ENCODE assay signal across 19 cellular contexts in the genomic region with DNA sequence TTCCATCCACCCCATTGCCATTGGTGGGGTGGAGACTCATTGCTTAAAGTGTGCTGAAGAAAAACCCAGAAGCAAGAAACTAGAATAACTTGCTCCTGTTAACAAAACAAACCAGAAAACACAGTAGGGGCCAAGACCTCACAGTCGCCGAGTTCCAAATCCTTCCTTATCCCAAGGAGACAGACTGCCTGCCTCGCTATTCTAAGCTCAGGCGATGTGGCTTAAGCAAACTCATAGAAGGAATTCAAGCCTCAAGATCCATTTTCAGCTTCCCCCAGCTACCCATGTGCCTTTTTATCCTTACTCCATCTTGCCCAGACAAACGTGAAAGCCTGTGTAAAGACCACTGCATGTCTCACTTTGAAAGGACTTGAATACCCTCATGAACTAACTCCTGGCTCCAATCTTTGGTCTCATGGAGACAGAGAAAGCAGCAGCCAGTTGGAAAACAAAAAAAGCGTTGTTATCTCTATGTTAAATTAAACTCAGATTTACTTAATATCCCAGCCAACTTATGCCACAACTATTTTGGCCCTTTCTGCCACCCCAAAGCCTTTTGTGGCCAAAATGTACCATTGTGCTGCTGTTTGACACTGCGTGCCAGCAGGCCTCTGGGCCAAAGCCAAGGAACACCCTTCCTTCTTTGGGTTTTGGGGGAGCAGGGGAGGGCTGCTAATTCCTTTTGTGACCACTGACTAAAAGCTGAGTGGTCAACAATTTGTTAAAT.
A peak's percentile ranks its signal among the peaks of the same experiment; 100 is the strongest.
DNase-seq lines count a peak whose midpoint lies in the region; ATAC-seq, FAIRE-seq and TF ChIP-seq lines count a peak whose summit lies in the region.
"Had no signal": no experiment of that assay in that cellular context is flagged by ENCODE, and none has a peak within 500 bp of the region (broad histone marks: within the 10 kb centered on the region; RNA-seq: fewer than 3 reads in every experiment).

No MANE protein-coding gene starts in this region.

- no peaks in the 10 kb centered on the region for H4K20me1 ChIP-seq in H1 (replicated peaks in 1 of 2; ENCODE audit: control insufficient read depth in 1 of 2, insufficient read depth in 2 of 2, low read length in 2 of 2)

- no peaks in the 10 kb centered on the region for H3K4me1 Mint-ChIP-seq in stimulated activated naive CD8-positive, alpha-beta T cell treated with anti-CD3 and anti-CD28 coated beads, Interleukin-15, amount 100 ng/mL, for 72 hours
- H3K4me1 Mint-ChIP-seq: CD8-positive, alpha-beta memory T cell; naive thymus-derived CD4-positive, alpha-beta T cell; stimulated activated effector memory CD8-positive, alpha-beta T cell treated with anti-CD3 and anti-CD28 coated beads, Interleukin-12 subunit alpha, Interleukin-12 subunit beta, amount 100 ng/mL, for 72 hours had no signal

- H2BK5ac ChIP-seq in H1 (ENCODE audit: low read depth, low read length) = no peak overlapping the region; the same call in 1 of the 2 replicates

- H3K23me2 ChIP-seq in H1 (ENCODE audit: low read depth, low read length) = no peaks in the 10 kb centered on the region

- no peak overlapping the region for H3K27ac Mint-ChIP-seq in stimulated activated naive CD8-positive, alpha-beta T cell treated with anti-CD3 and anti-CD28 coated beads, Interleukin-15, amount 100 ng/mL, for 72 hours
- H3K27ac Mint-ChIP-seq: activated T-helper 1 cell treated with anti-CD3 and anti-CD28 coated beads, Interleukin-12 subunit alpha, Interleukin-12 subunit beta, Interleukin-2, Interleukin-4 antibody, amounts not matched to agents 30 ng/mL and 10 ng/mL and 1 ng/mL, durations not matched to agents 14 hours and 24 hours and 36 hours; HFFc6; naive thymus-derived CD4-positive, alpha-beta T cell; stimulated activated effector memory CD8-positive, alpha-beta T cell treated with anti-CD3 and anti-CD28 coated beads, Interleukin-12 subunit alpha, Interleukin-12 subunit beta, amount 100 ng/mL, for 72 hours had no signal

- H4K91ac ChIP-seq in H1 (replicated peaks; ENCODE audit: insufficient read length, low read length) = no peak overlapping the region

- DNase-seq in ELF-1 (ENCODE audit: low read depth, low spot score) (peak; percentile 42), NCI-H82 treated with DMSO at 0.1 percent for 48 hours (lab: John Stamatoyannopoulos, UW; ENCODE audit: unreplicated experiment) (peak; percentile 32), H1 (ENCODE audit: low read depth in 1 of 2, low spot score in 2 of 2) (no peak), prostate gland (ENCODE audit: low spot score) (peak; percentile 10), GM12891 (ENCODE audit: insufficient read length, low spot score) (no peak), NOMO-1 (lab: John Stamatoyannopoulos, UW; ENCODE audit: unreplicated experiment in 2 of 2) (no peak), NCI-H748 (lab: John Stamatoyannopoulos, UW; ENCODE audit: unreplicated experiment) (no peak)
- DNase-seq in stimulated activated naive CD8-positive, alpha-beta T cell treated with anti-CD3 and anti-CD28 coated beads, Interleukin-15, amount 100 ng/mL, for 72 hours = no peak
- DNase-seq: CD8-positive, alpha-beta memory T cell; cortex of kidney; DND-41; HFFc6; lower lobe of right lung; naive thymus-derived CD4-positive, alpha-beta T cell; NCI-H146; NCI-H226 had no signal

- no peak overlapping the region for H3K9ac ChIP-seq in H1 (replicated peaks in 1 of 4; ENCODE audit: extremely low read depth in 1 of 4, low read depth in 3 of 4, low read length in 3 of 4)

- no peak for ATAC-seq in stimulated activated naive CD8-positive, alpha-beta T cell treated with anti-CD3 and anti-CD28 coated beads, Interleukin-15, amount 100 ng/mL, for 72 hours
- ATAC-seq: lower lobe of right lung; naive thymus-derived CD4-positive, alpha-beta T cell; Right ventricle myocardium inferior; stimulated activated effector memory CD8-positive, alpha-beta T cell treated with anti-CD3 and anti-CD28 coated beads, Interleukin-12 subunit alpha, Interleukin-12 subunit beta, amount 100 ng/mL, for 72 hours had no signal

- TF ChIP-seq POLR2A in H1 (IDR thresholded peaks at IDR 0.05; ENCODE audit: control extremely low read depth in 1 of 2, low read depth in 2 of 2, low read length in 2 of 2) (no peak), prostate gland (IDR thresholded peaks at IDR 0.05) (no peak), GM12891 (IDR thresholded peaks at IDR 0.05; ENCODE audit: low read depth, low read length) (no peak)

- H3K79me2 ChIP-seq in H1 (ENCODE audit: control insufficient read depth in 1 of 2, insufficient read depth in 2 of 2, low read length in 2 of 2) = no peaks in the 10 kb centered on the region

- peaks cover 12 to 36% (median 30%) of the 10 kb centered on the region in 4 experiments for H3K4me1 ChIP-seq in H1 (replicated peaks in 1 of 4; ENCODE audit: control insufficient read depth in 3 of 4, insufficient read depth in 4 of 4, low read length in 3 of 4)
- H3K4me1 ChIP-seq in prostate gland (replicated peaks) = peaks cover 39% of the 10 kb centered on the region
- H3K4me1 ChIP-seq: lower lobe of right lung had no signal

- no peak overlapping the region for H3K4ac ChIP-seq in H1 (replicated peaks; ENCODE audit: insufficient read length, low read depth, low read length)

- H2BK120ac ChIP-seq in H1 (replicated peaks; ENCODE audit: low read depth, low read length) = no peak overlapping the region

- no peaks in the 10 kb centered on the region for H3K36me3 ChIP-seq in H1 (ENCODE audit: control insufficient read depth in 2 of 4, insufficient read depth in 4 of 4, low read length in 3 of 4)
- no peaks in the 10 kb centered on the region for H3K36me3 ChIP-seq in prostate gland
- H3K36me3 ChIP-seq: lower lobe of right lung had no signal

- WGBS in H1 (ENCODE audit: extremely low coverage in 1 of 2, insufficient coverage in 1 of 2, insufficient read length in 1 of 2, insufficient replicate concordance in 2 of 2, low coverage in 1 of 2, low lambda C conversion rate in 2 of 2, missing lambda C conversion rate in 1 of 2), 2 experiments = 70% methylated on average over 7 of the region's 7 CpGs; no CpG with 5 or more reads in 1 of the 2 experiments
- 27% methylated on average over 7 of the region's 7 CpGs for WGBS in prostate gland

- no peaks in the 10 kb centered on the region for H3K9me3 Mint-ChIP-seq in stimulated activated naive CD8-positive, alpha-beta T cell treated with anti-CD3 and anti-CD28 coated beads, Interleukin-15, amount 100 ng/mL, for 72 hours
- H3K9me3 Mint-ChIP-seq: activated T-helper 1 cell treated with anti-CD3 and anti-CD28 coated beads, Interleukin-12 subunit alpha, Interleukin-12 subunit beta, Interleukin-2, Interleukin-4 antibody, amounts not matched to agents 30 ng/mL and 10 ng/mL and 1 ng/mL, durations not matched to agents 14 hours and 24 hours and 36 hours; CD8-positive, alpha-beta memory T cell; HFFc6; naive thymus-derived CD4-positive, alpha-beta T cell; stimulated activated effector memory CD8-positive, alpha-beta T cell treated with anti-CD3 and anti-CD28 coated beads, Interleukin-12 subunit alpha, Interleukin-12 subunit beta, amount 100 ng/mL, for 72 hours had no signal

- H2BK20ac ChIP-seq in H1 (ENCODE audit: low read length) = peak overlapping the region; percentile 23; the same call in 1 of the 2 replicates

- H3K27me3 ChIP-seq in H1 (replicated peaks in 1 of 4; ENCODE audit: control insufficient read depth in 3 of 4, extremely low read depth in 1 of 4, insufficient read depth in 3 of 4, low read length in 3 of 4) (no peaks in the 10 kb centered on the region), prostate gland (replicated peaks; ENCODE audit: insufficient read depth) (no peaks in the 10 kb centered on the region)

- CTCF ChIA-PET in H1 (lab: Charles Lee; ENCODE audit: partially characterized antibody) = interaction anchor here (0.6 to 6.7 kb wide), 7 partner anchors 9 to 254 kb away, joined by 3 to 43 read pairs (median 3); no protein-coding TSS in a partner anchor

- no peak overlapping the region for H4K5ac ChIP-seq in H1 (ENCODE audit: insufficient read length, low read depth, low read length)

- H3K27ac ChIP-seq in H1 (ENCODE audit: low read depth, low read length) (no peak overlapping the region), prostate gland (peak overlapping the region; percentile 46 to 63)
- H3K27ac ChIP-seq: lower lobe of right lung had no signal

- TF ChIP-seq EP300 in H1 (IDR thresholded peaks at IDR 0.05; ENCODE audit: borderline replicate concordance in 1 of 2, low read depth in 2 of 2, low read length in 2 of 2) = no peak

- H3K56ac ChIP-seq in H1 (replicated peaks; ENCODE audit: insufficient read length, low read depth, low read length) = no peak overlapping the region

- H3K23ac ChIP-seq in H1 (ENCODE audit: insufficient read length) = no peak overlapping the region

- H2BK15ac ChIP-seq in H1 (ENCODE audit: low read length) = no peak overlapping the region; the same call in 1 of the 2 replicates

- H3K18ac ChIP-seq in H1 (ENCODE audit: extremely low read depth, low read length) = no peak overlapping the region; the same call in 1 of the 2 replicates

- intact Hi-C loops in prostate gland (cut with DNase I) = no loop called here

- H3K4me2 ChIP-seq in H1 (ENCODE audit: insufficient read depth in 1 of 2, low read depth in 2 of 2, low read length in 2 of 2) = no peak overlapping the region

- H3K14ac ChIP-seq in H1 (ENCODE audit: insufficient read length) = no peak overlapping the region

- no peak overlapping the region for H4K8ac ChIP-seq in H1 (ENCODE audit: extremely low read depth, insufficient read depth, low read length)

- no peak overlapping the region for H3K4me3 ChIP-seq in H1 (ENCODE audit: extremely low read depth in 1 of 4, insufficient read depth in 2 of 4, low read depth in 3 of 4, low read length in 4 of 4)
- H3K4me3 ChIP-seq in prostate gland = no peak overlapping the region
- H3K4me3 ChIP-seq: lower lobe of right lung had no signal

- H3K4me3 Mint-ChIP-seq in stimulated activated naive CD8-positive, alpha-beta T cell treated with anti-CD3 and anti-CD28 coated beads, Interleukin-15, amount 100 ng/mL, for 72 hours = no peak overlapping the region
- H3K4me3 Mint-ChIP-seq: activated T-helper 1 cell treated with anti-CD3 and anti-CD28 coated beads, Interleukin-12 subunit alpha, Interleukin-12 subunit beta, Interleukin-2, Interleukin-4 antibody, amounts not matched to agents 30 ng/mL and 10 ng/mL and 1 ng/mL, durations not matched to agents 14 hours and 24 hours and 36 hours; CD8-positive, alpha-beta memory T cell; HFFc6; naive thymus-derived CD4-positive, alpha-beta T cell; stimulated activated effector memory CD8-positive, alpha-beta T cell treated with anti-CD3 and anti-CD28 coated beads, Interleukin-12 subunit alpha, Interleukin-12 subunit beta, amount 100 ng/mL, for 72 hours had no signal

- no peaks in the 10 kb centered on the region for H3K79me1 ChIP-seq in H1 (ENCODE audit: low read depth, low read length)

- no peak overlapping the region for H2AFZ ChIP-seq in H1 (ENCODE audit: low read length)

- TF ChIP-seq CTCF in H1 (IDR thresholded peaks at IDR 0.05; ENCODE audit: control extremely low read depth in 1 of 3, insufficient read depth in 1 of 3, low read depth in 1 of 3, low read length in 3 of 3) = no peak
- TF ChIP-seq CTCF in prostate gland (IDR thresholded peaks at IDR 0.05) = no peak

- H2AK5ac ChIP-seq in H1 (ENCODE audit: low read depth, low read length) = no peak overlapping the region

- peak overlapping the region; percentile 7; the same call in 1 of the 2 replicates for H2BK12ac ChIP-seq in H1 (ENCODE audit: low read depth, low read length)

- no peaks in the 10 kb centered on the region for H3K27me3 Mint-ChIP-seq in stimulated activated naive CD8-positive, alpha-beta T cell treated with anti-CD3 and anti-CD28 coated beads, Interleukin-15, amount 100 ng/mL, for 72 hours
- H3K27me3 Mint-ChIP-seq: CD8-positive, alpha-beta memory T cell; naive thymus-derived CD4-positive, alpha-beta T cell had no signal

- FAIRE-seq in H1 (lab: Jason Lieb, UNC) = no peak
- FAIRE-seq in GM12891 (lab: Jason Lieb, UNC) = no peak

- TF ChIP-seq RAD21 in H1 (IDR thresholded peaks at IDR 0.05 in 1 of 2, conservative IDR thresholded peaks at IDR 0.05 in 1 of 2; ENCODE audit: low read depth in 2 of 2, low read length in 2 of 2) = no peak

- POLR2A ChIA-PET in H1 (lab: Charles Lee; ENCODE audit: partially characterized antibody) = no interaction called here

- no peaks in the 10 kb centered on the region for H3K9me3 ChIP-seq in H1 (ENCODE audit: insufficient read depth in 2 of 2, low read depth in 1 of 2, low read length in 1 of 2)
- H3K9me3 ChIP-seq in prostate gland = no peaks in the 10 kb centered on the region
- H3K9me3 ChIP-seq: lower lobe of right lung had no signal

Comparison
In these comparisons a context has a peak if more than half of its experiments do, and no peak if none do; other contexts are left out.
1. DNase-seq: peak in ELF-1 (single experiment), NCI-H82 treated with DMSO at 0.1 percent for 48 hours (single experiment) and prostate gland (single experiment); none in H1 (0 of 2), stimulated activated naive CD8-positive, alpha-beta T cell treated with anti-CD3 and anti-CD28 coated beads, Interleukin-15, amount 100 ng/mL, for 72 hours (0 of 2), GM12891 (single experiment), NOMO-1 (0 of 2) and NCI-H748 (single experiment).